In genomic region chr5:79774171-79774854, GRCh38 we compare ENCODE assay signal across 8 cellular contexts.
DNase-seq lines count a peak whose midpoint lies in the region; ATAC-seq and TF ChIP-seq lines count a peak whose summit lies in the region.

No MANE protein-coding gene starts in this region.

- H3K4ac ChIP-seq in trophoblast cell (ENCODE audit: low read depth, low read length) = no peak overlapping the region

- H3K18ac ChIP-seq in trophoblast cell (ENCODE audit: low read length) = no peak overlapping the region

- no peak overlapping the region for H2AK5ac ChIP-seq in trophoblast cell (ENCODE audit: low read length)

- no peaks in the 10 kb centered on the region for H3K27me3 Mint-ChIP-seq in chondrocyte (ENCODE audit: low read depth)

- no peaks in the 10 kb centered on the region for H3K27me3 ChIP-seq in MG63
- no peaks in the 10 kb centered on the region for H3K27me3 ChIP-seq in trophoblast cell (ENCODE audit: insufficient read depth, low read length)

- no peaks in the 10 kb centered on the region for H3K79me1 ChIP-seq in trophoblast cell (ENCODE audit: low read length)

- H4K12ac ChIP-seq in trophoblast cell (ENCODE audit: low read depth, low read length) = no peak overlapping the region

- H3K27ac ChIP-seq in trophoblast cell (ENCODE audit: low read depth, low read length) = no peak overlapping the region

- DNase-seq in NCI-H82 (lab: John Stamatoyannopoulos, UW) (peak; percentile 54), NCI-H82 treated with DMSO at 0.1 percent for 48 hours (lab: John Stamatoyannopoulos, UW; ENCODE audit: unreplicated experiment) (no peak), MG63 (peak; percentile 18), chondrocyte (ENCODE audit: low spot score) (no peak), trophoblast cell (peak; percentile 14 to 48), CD1c-positive myeloid dendritic cell (ENCODE audit: extremely low spot score) (no peak)

- no peak overlapping the region for H3K14ac ChIP-seq in trophoblast cell (ENCODE audit: low read length)

- H3K36me3 ChIP-seq in MG63 (no peaks in the 10 kb centered on the region), trophoblast cell (ENCODE audit: control insufficient read depth in 1 of 2, insufficient read depth in 2 of 2, low read length in 2 of 2) (no peaks in the 10 kb centered on the region)

- H3K9me3 ChIP-seq in MG63 = no peaks in the 10 kb centered on the region
- no peaks in the 10 kb centered on the region for H3K9me3 ChIP-seq in trophoblast cell (ENCODE audit: insufficient read depth, low read depth, low read length)

- no CpG with 5 or more reads among the region's 13 CpGs for WGBS in trophoblast cell (ENCODE audit: extremely low coverage, insufficient coverage, insufficient read length)

- H3K36me3 Mint-ChIP-seq in chondrocyte (ENCODE audit: low read depth) = no peaks in the 10 kb centered on the region

- peaks cover 2% of the 10 kb centered on the region for H3K4me1 Mint-ChIP-seq in chondrocyte (ENCODE audit: low read depth)

- H3K4me3 ChIP-seq in MG63 (no peak overlapping the region), trophoblast cell (ENCODE audit: low read depth, low read length) (no peak overlapping the region)

- ATAC-seq in HG02981 (IDR thresholded peaks at IDR 0.05; ENCODE audit: unreplicated experiment) (no peak), GM18907 (IDR thresholded peaks at IDR 0.05; ENCODE audit: unreplicated experiment) (no peak)

- no peak overlapping the region for H2BK12ac ChIP-seq in trophoblast cell (ENCODE audit: low read length)

- H3K4me1 ChIP-seq in trophoblast cell (ENCODE audit: control insufficient read depth in 1 of 2, insufficient read depth in 2 of 2, low read length in 2 of 2) = no peaks in the 10 kb centered on the region

- H3K27ac Mint-ChIP-seq in chondrocyte (ENCODE audit: unreplicated experiment) = no peak overlapping the region

- TF ChIP-seq CTCF in chondrocyte (IDR thresholded peaks at IDR 0.05) = peak; percentile 40

- no peak overlapping the region for H3K4me3 Mint-ChIP-seq in chondrocyte (ENCODE audit: unreplicated experiment)

- no peak overlapping the region for H3K4me2 ChIP-seq in trophoblast cell (ENCODE audit: low read length)

- H3K9ac ChIP-seq in trophoblast cell (ENCODE audit: low read length) = no peak overlapping the region

- peaks cover 6% of the 10 kb centered on the region for H3K9me3 Mint-ChIP-seq in chondrocyte (ENCODE audit: low read depth)

- no peak overlapping the region for H4K8ac ChIP-seq in trophoblast cell (ENCODE audit: low read depth, low read length)

- H3K79me2 ChIP-seq in trophoblast cell (ENCODE audit: control insufficient read depth, insufficient read depth, low read length, poor library complexity) = no peaks in the 10 kb centered on the region

- no peak overlapping the region for H2BK5ac ChIP-seq in trophoblast cell (ENCODE audit: low read depth, low read length, poor library complexity)

- no peak overlapping the region for H2BK120ac ChIP-seq in trophoblast cell (ENCODE audit: insufficient read depth, low read length, poor library complexity)

- no peak overlapping the region for H2AFZ ChIP-seq in trophoblast cell (ENCODE audit: insufficient read depth, low read length, poor library complexity)

- no peak overlapping the region for H4K91ac ChIP-seq in trophoblast cell (ENCODE audit: low read depth, low read length)

- no peak overlapping the region for H3K23ac ChIP-seq in trophoblast cell (ENCODE audit: low read length)

Comparison
In these comparisons a context has a peak if more than half of its experiments do, and no peak if none do; other contexts are left out.
1. DNase-seq: peak in NCI-H82 (single experiment), MG63 (single experiment) and trophoblast cell (2 of 2); none in NCI-H82 treated with DMSO at 0.1 percent for 48 hours (single experiment), chondrocyte (single experiment) and CD1c-positive myeloid dendritic cell (single experiment).